In the genomic region with DNA sequence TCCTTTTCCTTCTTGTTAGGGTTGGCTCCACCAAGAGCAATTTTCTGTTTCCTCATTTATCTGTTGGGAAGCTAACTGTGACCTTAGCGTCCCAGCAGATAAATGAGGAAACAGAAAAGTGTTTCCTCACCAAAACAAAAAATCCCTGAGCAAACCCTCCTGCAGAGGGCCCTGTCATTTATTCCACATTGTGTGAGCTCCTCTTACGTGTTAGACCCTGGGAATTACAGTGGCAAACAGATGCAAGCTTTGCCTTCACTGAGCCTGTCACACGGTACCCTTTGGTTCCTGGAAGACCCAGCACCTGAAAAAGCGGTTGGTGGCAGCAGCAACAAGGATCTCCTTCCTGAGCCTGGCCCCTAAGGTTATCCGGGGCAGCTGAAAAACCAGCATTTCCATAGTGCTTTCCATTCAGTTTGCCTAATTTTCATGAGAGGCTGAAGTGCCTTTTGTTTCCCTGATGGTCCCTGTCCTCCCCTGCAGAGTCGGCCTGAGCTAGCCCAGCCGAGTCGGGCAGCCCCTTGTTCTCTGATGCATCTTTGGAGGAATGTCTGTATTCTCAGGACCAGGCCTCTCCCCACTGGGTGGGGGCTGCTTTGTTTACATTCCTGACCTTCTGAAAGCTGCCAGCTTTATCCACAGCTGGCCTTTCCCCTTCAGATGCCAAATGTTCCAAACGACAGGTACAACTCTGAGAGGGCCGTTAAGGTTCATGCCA, we compare ENCODE assay signal across 8 cellular contexts. TPM values are rescaled to one million over a fixed set of nuclear protein-coding genes. Genes with fewer than 3 reads are reported as not detected.
DNase-seq lines count a peak whose midpoint lies in the region; ATAC-seq, FAIRE-seq and TF ChIP-seq lines count a peak whose summit lies in the region.

No MANE protein-coding gene starts in this region.

- peak; percentile 16 to 44 (median 36) for ATAC-seq in right lobe of liver
- ATAC-seq in HG03457 (IDR thresholded peaks at IDR 0.05; ENCODE audit: unreplicated experiment): no peak

- no peak for TF ChIP-seq POLR2A in right lobe of liver (IDR thresholded peaks at IDR 0.05)

- no peaks in the 10 kb centered on the region for H3K79me2 ChIP-seq in Karpas-422 (ENCODE audit: low read length)

- no peak overlapping the region for H3K9ac ChIP-seq in Karpas-422 (ENCODE audit: low read length)

- peaks cover 6 to 80% (median 45%) of the 10 kb centered on the region in 4 donors for H3K4me1 ChIP-seq in right lobe of liver
- H3K4me1 ChIP-seq in Karpas-422 (ENCODE audit: low read length): peaks cover 16% of the 10 kb centered on the region

- no peaks in the 10 kb centered on the region for H3K9me3 Mint-ChIP-seq in type B pancreatic cell

- peaks cover 59% of the 10 kb centered on the region for H3K4me1 Mint-ChIP-seq in type B pancreatic cell (ENCODE audit: unreplicated experiment)

- FAIRE-seq in D721Med (lab: Jason Lieb, UNC): no peak

- no peaks in the 10 kb centered on the region for H3K9me2 ChIP-seq in Karpas-422 (replicated peaks; ENCODE audit: insufficient read depth, low read length)

- H3K9me3 ChIP-seq in right lobe of liver: no peaks in the 10 kb centered on the region
- no peaks in the 10 kb centered on the region for H3K9me3 ChIP-seq in Karpas-422 (ENCODE audit: low read length)

- no peaks in the 10 kb centered on the region for H3K36me3 ChIP-seq in right lobe of liver
- no peaks in the 10 kb centered on the region for H3K36me3 ChIP-seq in Karpas-422 (ENCODE audit: insufficient read depth, low read length)

- H3K27ac Mint-ChIP-seq in type B pancreatic cell: peak overlapping the region; percentile 82

- peak; percentile 52 to 57 for DNase-seq in Kasumi-1 (lab: John Stamatoyannopoulos, UW)
- DNase-seq in amniotic epithelial cell (ENCODE audit: low read depth): peak; percentile 71
- DNase-seq in right lobe of liver: peak in 2 of 3 donors; percentile 56 to 58
- DNase-seq in type B pancreatic cell (ENCODE audit: extremely low spot score, unreplicated experiment): no peak
- DNase-seq in D721Med (ENCODE audit: insufficient read length, low spot score): no peak
- DNase-seq in Karpas-422: no peak

- peak overlapping the region in 2 of 3 donors; percentile 29 to 30 for H3K4me3 ChIP-seq in right lobe of liver
- H3K4me3 ChIP-seq in Karpas-422 (ENCODE audit: low read length): no peak overlapping the region

- no peak for TF ChIP-seq CTCF in 22Rv1 (IDR thresholded peaks at IDR 0.05)
- no peak for TF ChIP-seq CTCF in right lobe of liver (IDR thresholded peaks at IDR 0.05)
- peak; percentile 28 for TF ChIP-seq CTCF in type B pancreatic cell (conservative IDR thresholded peaks at IDR 0.05)
- no peak for TF ChIP-seq CTCF in D721Med (IDR thresholded peaks at IDR 0.05; ENCODE audit: insufficient read depth, missing control alignments)

- no peak overlapping the region for H2AFZ ChIP-seq in Karpas-422 (ENCODE audit: low read length)

- 11% methylated on average over 8 of the region's 10 CpGs for WGBS in right lobe of liver (ENCODE audit: insufficient coverage, low coverage, low lambda C conversion rate, missing lambda C conversion rate)

- no peaks in the 10 kb centered on the region; the same call in 1 of the 2 replicates for H4K20me1 ChIP-seq in Karpas-422 (ENCODE audit: insufficient read depth, low read depth, low read length)

- intact Hi-C loops in right lobe of liver (cut with DNase I): no loop called here

- H3K27me3 Mint-ChIP-seq in type B pancreatic cell: no peaks in the 10 kb centered on the region

- no peaks in the 10 kb centered on the region for H3K27me3 ChIP-seq in right lobe of liver
- no peaks in the 10 kb centered on the region for H3K27me3 ChIP-seq in Karpas-422 (ENCODE audit: low read length)

- H3K27ac ChIP-seq in 22Rv1 (peak overlapping the region; percentile 81), right lobe of liver (peak overlapping the region; percentile 78 to 96 (median 94)), Karpas-422 (ENCODE audit: low read length) (no peak overlapping the region)

- H3K4me2 ChIP-seq in Karpas-422 (ENCODE audit: low read depth, low read length, poor library complexity, severe bottlenecking): no peak overlapping the region

- H3K36me3 Mint-ChIP-seq in type B pancreatic cell: peaks cover 6% of the 10 kb centered on the region

- H3K4me3 Mint-ChIP-seq in type B pancreatic cell: peak overlapping the region; percentile 57

RNA-seq across cellular contexts. Expression of a gene that starts 34.7 kb away (rescaled TPM):
- 10 to 100 TPM in 4 of 6 experiments, 1 to 10 TPM in 2; 9.2 to 23.3 (median 15.2) TPM for total RNA-seq in right lobe of liver
- 11.0 and 14.7 TPM in 2 replicates for total RNA-seq in type B pancreatic cell (ENCODE audit: low replicate concordance)
- total RNA-seq in Karpas-422 (2014; rRNA removed; shearing (Covaris generic); ENCODE audit: low replicate concordance): 3.5 and 6.1 TPM in 2 replicates

Comparison
In these comparisons a context has a peak if more than half of its experiments do, and no peak if none do; other contexts are left out.
1. DNase-seq: peak in Kasumi-1 (2 of 2), amniotic epithelial cell (single experiment) and right lobe of liver (2 of 3); none in type B pancreatic cell (single experiment), D721Med (single experiment) and Karpas-422 (single experiment).